1 cellular context compared by ENCODE assay signal in genomic region chr5:149794338-149795023, GRCh38.
TF ChIP-seq lines count a peak whose summit lies in the region.

No MANE protein-coding gene starts in this region.

TF ChIP-seq in GM12878, 131 proteins besides CTCF, POLR2A, EP300 and RAD21 (continued from another document):
- TF ChIP-seq BCL3 (IDR thresholded peaks at IDR 0.05; ENCODE audit: borderline replicate concordance, insufficient read depth, low read depth, low read length, poor library complexity, severe bottlenecking) = peak; percentile 66
- no peak for TF ChIP-seq JUND (IDR thresholded peaks at IDR 0.05; ENCODE audit: low read depth, low read length)
